ENCODE assay signal across 35 cellular contexts in the genomic region with DNA sequence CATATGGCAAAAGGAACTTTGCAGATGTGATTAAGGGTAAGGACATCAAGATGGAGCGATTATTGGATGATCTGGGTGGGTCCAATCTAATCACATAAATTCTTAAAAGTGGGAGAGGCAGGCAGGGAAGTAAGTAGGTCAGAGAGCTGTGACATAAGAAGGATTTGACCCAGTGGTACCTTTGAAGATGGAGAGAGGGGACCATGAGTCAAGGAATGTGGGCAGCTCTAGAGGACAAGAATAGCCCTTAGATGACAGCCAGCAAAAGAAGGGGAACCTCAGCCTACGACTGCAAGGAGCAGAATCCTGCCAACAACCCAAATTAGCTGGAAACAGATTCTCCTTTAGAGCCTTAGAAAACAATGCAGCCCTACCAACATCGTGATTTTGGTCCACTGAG. TPM values are rescaled to one million over a fixed set of nuclear protein-coding genes. Genes with fewer than 3 reads are reported as not detected.
"Had no signal": no experiment of that assay in that cellular context is flagged by ENCODE, and none has a peak within 500 bp of the region (broad histone marks: within the 10 kb centered on the region; RNA-seq: fewer than 3 reads in every experiment).

No MANE protein-coding gene starts in this region.

- DNase-seq: activated B cell treated with CpG ODN at 0.5 μM for 24 hours; activated CD4-positive, alpha-beta memory T cell treated with anti-CD3 and anti-CD28 coated beads, Interleukin-2, amount 10 ng/mL, durations not matched to agents 7 days and 5 days; activated CD4-positive, alpha-beta T cell treated with anti-CD3 and anti-CD28 coated beads for 4 hours; activated CD4-positive, CD25-positive, alpha-beta regulatory T cell treated with anti-CD3 and anti-CD28 coated beads, Interleukin-2, amount 50 U/mL, for 72 hours; activated CD8-positive, alpha-beta memory T cell treated with anti-CD3 and anti-CD28 coated beads for 24 hours; activated CD8-positive, alpha-beta memory T cell treated with anti-CD3 and anti-CD28 coated beads, Interleukin-2, amount 10 ng/mL, durations not matched to agents 7 days and 5 days; activated CD8-positive, alpha-beta memory T cell treated with anti-CD3 and anti-CD28 coated beads, Interleukin-2, amount 50 U/mL, for 48 hours; activated effector memory CD4-positive, alpha-beta T cell treated with Interleukin-2 at 50 U/mL for 16 hours; activated naive CD4-positive, alpha-beta T cell treated with anti-CD3 and anti-CD28 coated beads, Interleukin-2, amount 10 ng/mL, durations not matched to agents 7 days and 5 days; activated T-cell treated with anti-CD3 and anti-CD28 coated beads, Interleukin-2, amount 50 U/mL, for 48 hours; amniotic stem cell; body of pancreas; MM.1S; MV-4-11; NCI-H1092; NCI-H1436 treated with DMSO at 0.1 percent for 48 hours; NCI-H1694 treated with DMSO at 0.1 percent for 48 hours; NCI-H2029; NCI-H2171; NCI-H510A; NCI-H526; NCI-H748 treated with DMSO at 0.1 percent for 48 hours; NK-92 treated with Interleukin-12 subunit alpha and Interleukin-12 subunit beta, amount 100 ng/mL, for 24 hours; PC-9; SIG-M5; T-helper 1 cell; T-helper 2 cell; T-helper 9 cell had no signal

- H3K4me3 ChIP-seq: body of pancreas, breast epithelium, PC-9 had no signal

- H3K9me3 ChIP-seq: body of pancreas, breast epithelium had no signal

- H3K36me3 ChIP-seq: breast epithelium had no signal

- FAIRE-seq: astrocyte, RCC 7860 had no signal

- H3K27ac ChIP-seq: body of pancreas, KMS-11, PC-9, RWPE1 had no signal

- H3K4me2 ChIP-seq: KMS-11, PC-9 had no signal

- ATAC-seq: activated CD8-positive, alpha-beta memory T cell treated with anti-CD3 and anti-CD28 coated beads, Interleukin-2, amount 10 ng/mL, durations not matched to agents 7 days and 5 days; body of pancreas; Right ventricle myocardium inferior; SK-N-SH treated with all-trans-retinoic acid at 6 μM for 48 hours had no signal

- H2AFZ ChIP-seq: PC-9 had no signal

- H3K27me3 ChIP-seq: body of pancreas, breast epithelium had no signal

- H3K9ac ChIP-seq: KMS-11 had no signal

RNA-seq across cellular contexts. Expression of a gene that starts 34.5 kb away (rescaled TPM):
- total RNA-seq: activated B cell treated with CpG ODN at 0.5 μM for 24 hours; activated CD4-positive, alpha-beta memory T cell treated with anti-CD3 and anti-CD28 coated beads, Interleukin-2, amount 10 ng/mL, durations not matched to agents 7 days and 5 days; activated CD8-positive, alpha-beta memory T cell treated with anti-CD3 and anti-CD28 coated beads, Interleukin-2, amount 10 ng/mL, durations not matched to agents 7 days and 5 days had no signal
